In the genomic region with DNA sequence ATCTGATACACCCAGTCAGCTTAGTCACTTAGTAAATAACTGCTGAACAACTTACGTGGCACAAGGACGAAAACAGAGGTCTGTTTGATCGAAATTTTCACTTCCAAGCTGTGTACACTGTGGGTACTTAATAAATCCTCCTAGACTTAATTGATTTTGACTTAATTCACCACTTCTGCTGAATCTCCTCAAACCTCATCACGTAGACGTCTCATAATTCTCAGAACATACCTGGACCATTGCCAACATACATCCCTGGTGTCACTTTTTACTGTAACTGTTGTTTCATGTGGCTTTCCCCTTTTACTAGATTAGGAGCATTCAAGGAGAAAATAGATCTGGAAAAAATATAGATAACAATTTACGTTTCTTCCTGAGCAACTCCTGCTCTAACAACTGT, we compare ENCODE assay signal across 1 cellular context.
TF ChIP-seq lines count a peak whose summit lies in the region.

No MANE protein-coding gene starts in this region.

TF ChIP-seq in SK-N-SH treated with all-trans-retinoic acid at 6 μM for 48 hours, 23 proteins besides CTCF, POLR2A, EP300 and RAD21 (continued from another document):
- TF ChIP-seq, protein P1, sequence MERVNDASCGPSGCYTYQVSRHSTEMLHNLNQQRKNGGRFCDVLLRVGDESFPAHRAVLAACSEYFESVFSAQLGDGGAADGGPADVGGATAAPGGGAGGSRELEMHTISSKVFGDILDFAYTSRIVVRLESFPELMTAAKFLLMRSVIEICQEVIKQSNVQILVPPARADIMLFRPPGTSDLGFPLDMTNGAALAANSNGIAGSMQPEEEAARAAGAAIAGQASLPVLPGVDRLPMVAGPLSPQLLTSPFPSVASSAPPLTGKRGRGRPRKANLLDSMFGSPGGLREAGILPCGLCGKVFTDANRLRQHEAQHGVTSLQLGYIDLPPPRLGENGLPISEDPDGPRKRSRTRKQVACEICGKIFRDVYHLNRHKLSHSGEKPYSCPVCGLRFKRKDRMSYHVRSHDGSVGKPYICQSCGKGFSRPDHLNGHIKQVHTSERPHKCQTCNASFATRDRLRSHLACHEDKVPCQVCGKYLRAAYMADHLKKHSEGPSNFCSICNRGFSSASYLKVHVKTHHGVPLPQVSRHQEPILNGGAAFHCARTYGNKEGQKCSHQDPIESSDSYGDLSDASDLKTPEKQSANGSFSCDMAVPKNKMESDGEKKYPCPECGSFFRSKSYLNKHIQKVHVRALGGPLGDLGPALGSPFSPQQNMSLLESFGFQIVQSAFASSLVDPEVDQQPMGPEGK (CRISPR knock-in tag; IDR thresholded peaks at IDR 0.05; ENCODE audit: borderline replicate concordance) = 0 out of 2 replicates have a peak, but pooled peaks have one; percentile 19
- TF ChIP-seq ZC3H10 (CRISPR knock-in tag; IDR thresholded peaks at IDR 0.05) = peak; percentile 11; the same call in 1 of the 2 replicates
- no peak for TF ChIP-seq CSDC2 (CRISPR knock-in tag; IDR thresholded peaks at IDR 0.05)
- TF ChIP-seq ISL1 (CRISPR knock-in tag; IDR thresholded peaks at IDR 0.05) = no peak
- no peak for TF ChIP-seq TOX (CRISPR knock-in tag; IDR thresholded peaks at IDR 0.05; ENCODE audit: borderline replicate concordance)
- TF ChIP-seq PPARA (CRISPR knock-in tag; IDR thresholded peaks at IDR 0.05; ENCODE audit: borderline replicate concordance) = no peak
